ENCODE assay signal across 31 cellular contexts in the genomic region with DNA sequence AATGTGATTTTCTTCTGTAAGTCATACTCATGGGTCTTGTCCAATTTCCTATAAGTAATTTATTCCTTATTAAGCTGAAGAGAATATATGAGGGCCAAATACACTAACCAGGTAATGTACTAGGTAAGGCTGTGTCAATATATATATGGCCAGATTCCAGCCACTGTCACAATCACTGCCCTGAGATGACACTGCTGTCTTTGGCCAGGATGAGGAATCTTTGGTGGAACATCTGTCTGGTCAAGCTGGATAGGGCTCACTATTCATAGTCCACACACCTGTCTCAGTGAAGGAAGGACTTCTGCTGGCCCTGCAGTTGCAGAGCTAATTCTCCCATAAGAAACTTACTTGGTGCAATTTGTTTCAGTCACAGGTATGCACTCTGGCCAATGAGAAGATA. TPM values are rescaled to one million over a fixed set of nuclear protein-coding genes. Genes with fewer than 3 reads are reported as not detected.
"Had no signal": no experiment of that assay in that cellular context is flagged by ENCODE, and none has a peak within 500 bp of the region (broad histone marks: within the 10 kb centered on the region; RNA-seq: fewer than 3 reads in every experiment).

No MANE protein-coding gene starts in this region.

- H3K27ac ChIP-seq: neutrophil, ovary, parathyroid adenoma, psoas muscle, skin epidermis, spleen, suprapubic skin, testis, tibial artery, transverse colon, vagina had no signal

- H3K79me2 ChIP-seq: parathyroid adenoma had no signal

- H3K4me2 ChIP-seq: smooth muscle cell had no signal

- H3K36me3 ChIP-seq: neutrophil, ovary, spleen, suprapubic skin, tibial artery, transverse colon, vagina had no signal

- H3K4me1 ChIP-seq: parathyroid adenoma, psoas muscle, spleen, testis, tibial artery, transverse colon, vagina had no signal

- DNase-seq: naive B cell; naive thymus-derived CD8-positive, alpha-beta T cell; nephron progenitor cell; nucleus accumbens; ovary; posterior cingulate gyrus; psoas muscle; right cardiac atrium; spleen; stimulated activated CD4-positive, alpha-beta T cell treated with anti-CD3 and anti-CD28 coated beads, Interleukin-12 subunit alpha, Interleukin-12 subunit beta, amount 100 ng/mL, for 4 hours; stimulated activated CD4-positive, alpha-beta T cell treated with anti-CD3 and anti-CD28 coated beads, Interleukin-1b, Interleukin-23, amount 100 ng/mL, for 48 hours; stimulated activated CD4-positive, alpha-beta T cell treated with anti-CD3 and anti-CD28 coated beads, Interleukin-4, amount 100 ng/mL, for 1 hour; stimulated activated CD4-positive, alpha-beta T cell treated with anti-CD3 and anti-CD28 coated beads, Interleukin-4, amount 100 ng/mL, for 4 hours; stimulated activated CD8-positive, alpha-beta memory T cell treated with anti-CD3 and anti-CD28 coated beads, Interleukin-4, amount 100 ng/mL, for 48 hours; stimulated activated naive CD4-positive, alpha-beta T cell; stimulated activated naive CD8-positive, alpha-beta T cell treated with anti-CD3 and anti-CD28 coated beads, Interleukin-15, amount 100 ng/mL, for 72 hours; stimulated activated naive CD8-positive, alpha-beta T cell treated with anti-CD3 and anti-CD28 coated beads, Interleukin-15, Interleukin-2, amounts not matched to agents 100 U/mL and 50 U/mL, for 24 hours; substantia nigra; testis; tibial artery; transverse colon had no signal

- FAIRE-seq: urothelium cell line had no signal

- H3K9me3 ChIP-seq: neutrophil, ovary, psoas muscle, spleen, suprapubic skin, testis, tibial artery, transverse colon, vagina had no signal

- H2AFZ ChIP-seq: parathyroid adenoma had no signal

- ATAC-seq: naive thymus-derived CD8-positive, alpha-beta T cell; natural killer cell treated with Interleukin-12 subunit alpha and Interleukin-12 subunit beta and Interleukin-15 and Interleukin-18, amount 100 ng/mL, for 72 hours; psoas muscle; right cardiac atrium; sciatic nerve; stimulated activated memory B cell treated with anti-CD40 and anti-IgM and Interleukin-4, amounts not matched to agents 10 μg/mL and 1 μg/mL and 100 μg/mL, for 72 hours; stimulated activated naive CD8-positive, alpha-beta T cell treated with anti-CD3 and anti-CD28 coated beads, Interleukin-15, amount 100 ng/mL, for 72 hours; stimulated activated naive CD8-positive, alpha-beta T cell treated with anti-CD3 and anti-CD28 coated beads, Interleukin-15, Interleukin-2, amounts not matched to agents 100 U/mL and 50 U/mL, for 24 hours had no signal

- H3K4me3 ChIP-seq: ovary, psoas muscle, skin epidermis, smooth muscle cell, spleen, suprapubic skin, testis, tibial artery, transverse colon, vagina had no signal

- H3K9ac ChIP-seq: parathyroid adenoma had no signal

- H3K27me3 ChIP-seq: neutrophil, ovary, spleen, suprapubic skin, testis, tibial artery, transverse colon, vagina had no signal

RNA-seq across cellular contexts. Expression of gene MSTN, which starts 11.3 kb away (rescaled TPM):
- total RNA-seq: natural killer cell treated with Interleukin-12 subunit alpha and Interleukin-12 subunit beta and Interleukin-15 and Interleukin-18, amount 100 ng/mL, for 72 hours had no signal
- polyA plus RNA-seq: smooth muscle cell had no signal
